9 cellular contexts compared by ENCODE assay signal in the genomic region with DNA sequence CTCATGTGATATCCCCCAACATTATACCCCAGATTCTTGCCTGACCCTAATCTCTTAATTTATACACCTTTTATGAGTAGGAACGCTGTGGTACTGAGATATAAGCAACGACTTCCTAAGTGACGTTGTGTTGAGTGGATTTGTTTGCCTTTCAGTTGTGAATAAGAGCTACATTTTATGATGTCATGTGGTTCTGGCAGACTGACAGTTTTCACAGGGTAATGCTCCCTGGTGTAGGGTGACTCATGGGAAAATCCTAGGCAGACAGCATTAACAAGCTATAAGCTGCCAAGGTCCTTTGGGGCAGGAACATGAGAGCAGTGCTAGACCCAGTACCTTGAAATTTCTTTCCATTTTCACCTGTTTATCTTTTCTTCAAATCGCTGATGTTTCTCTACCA. TPM values are rescaled to one million over a fixed set of nuclear protein-coding genes. Genes with fewer than 3 reads are reported as not detected.
A peak's percentile ranks its signal among the peaks of the same experiment; 100 is the strongest.
DNase-seq lines count a peak whose midpoint lies in the region; ATAC-seq, FAIRE-seq and TF ChIP-seq lines count a peak whose summit lies in the region.
"Had no signal": no experiment of that assay in that cellular context is flagged by ENCODE, and none has a peak within 500 bp of the region (broad histone marks: within the 10 kb centered on the region; RNA-seq: fewer than 3 reads in every experiment).

No MANE protein-coding gene starts in this region.

- TF ChIP-seq POLR2A in K562 (conservative IDR thresholded peaks at IDR 0.05) (no peak), spleen (IDR thresholded peaks at IDR 0.05) (no peak)

- H3K36me3 ChIP-seq in K562 (ENCODE audit: control insufficient read depth, insufficient read depth, low read length) (no peaks in the 10 kb centered on the region), neural progenitor cell (no peaks in the 10 kb centered on the region), spleen (no peaks in the 10 kb centered on the region)

- intact Hi-C loops in K562 (cut with micrococcal nuclease) (no loop called here), natural killer cell (cut with micrococcal nuclease) (no loop called here), spleen (cut with DNase I; ENCODE audit: low total_unique reads) (no loop called here)

- no peak overlapping the region for H3K4me3 Mint-ChIP-seq in activated naive CD4-positive, alpha-beta T cell treated with anti-CD3 and anti-CD28 coated beads, Interleukin-2, amount 10 ng/mL, durations not matched to agents 7 days and 5 days
- H3K4me3 Mint-ChIP-seq in natural killer cell (no peak overlapping the region), neural progenitor cell (no peak overlapping the region)

- H3K36me3 Mint-ChIP-seq in activated naive CD4-positive, alpha-beta T cell treated with anti-CD3 and anti-CD28 coated beads, Interleukin-2, amount 10 ng/mL, durations not matched to agents 7 days and 5 days = peaks cover 14% of the 10 kb centered on the region
- H3K36me3 Mint-ChIP-seq in natural killer cell (no peaks in the 10 kb centered on the region), neural progenitor cell (peaks cover 3% of the 10 kb centered on the region)

- TF ChIP-seq CTCF in K562 (IDR thresholded peaks at IDR 0.05 in 2 of 3, conservative IDR thresholded peaks at IDR 0.05 in 1 of 3; ENCODE audit: insufficient read depth in 2 of 3, low read depth in 1 of 3, low read length in 3 of 3) (no peak), natural killer cell (IDR thresholded peaks at IDR 0.05) (no peak), neural progenitor cell (IDR thresholded peaks at IDR 0.05) (no peak), spleen (IDR thresholded peaks at IDR 0.05 in 8 of 11, conservative IDR thresholded peaks at IDR 0.05 in 3 of 11) (no peak)

- peaks cover 12% of the 10 kb centered on the region for H3F3A ChIP-seq in neural progenitor cell (ENCODE audit: low read depth)

- no peaks in the 10 kb centered on the region for H3K79me2 ChIP-seq in K562 (ENCODE audit: control insufficient read depth, insufficient read depth, low read length)
- no peaks in the 10 kb centered on the region for H3K79me2 ChIP-seq in neural progenitor cell (ENCODE audit: low read depth)

- ATAC-seq in K562 = peak; percentile 69
- peak in 2 of 3 donors; percentile 37 to 38 for ATAC-seq in natural killer cell
- no peak for ATAC-seq in GM21737 (IDR thresholded peaks at IDR 0.05; ENCODE audit: unreplicated experiment)

- no peak overlapping the region for H3K27ac Mint-ChIP-seq in activated naive CD4-positive, alpha-beta T cell treated with anti-CD3 and anti-CD28 coated beads, Interleukin-2, amount 10 ng/mL, durations not matched to agents 7 days and 5 days
- H3K27ac Mint-ChIP-seq in natural killer cell (no peak overlapping the region), neural progenitor cell (no peak overlapping the region)

- H3K4me3 ChIP-seq in K562 (no peak overlapping the region), neural progenitor cell (no peak overlapping the region), spleen (no peak overlapping the region)
- H3K4me3 ChIP-seq: skin epidermis had no signal

- WGBS in K562 (ENCODE audit: insufficient coverage, low coverage, missing lambda C conversion rate) = 3% methylated on average over 4 of the region's 4 CpGs
- WGBS in spleen, 5 donors = 31 to 39% (median 32%) methylated on average over 4 of the region's 4 CpGs

- in situ Hi-C loops in K562 (cut with MboI) = no loop called here

- H4K20me1 ChIP-seq in K562 (replicated peaks; ENCODE audit: control insufficient read depth, insufficient read depth, low read length) (no peaks in the 10 kb centered on the region), neural progenitor cell (ENCODE audit: low read depth) (no peaks in the 10 kb centered on the region)

- H3K4me2 ChIP-seq in K562 (ENCODE audit: insufficient read depth, low read length) (no peak overlapping the region), neural progenitor cell (no peak overlapping the region)

- FAIRE-seq in K562 (lab: Jason Lieb, UNC) = no peak

- H3K27ac ChIP-seq in K562 (ENCODE audit: extremely low read depth, low read depth, low read length) (no peak overlapping the region), neural progenitor cell (no peak overlapping the region), spleen (no peak overlapping the region)
- H3K27ac ChIP-seq: skin epidermis had no signal

- H3K27me3 ChIP-seq in K562 (ENCODE audit: control insufficient read depth in 2 of 2, insufficient read depth in 2 of 2, low read length in 2 of 2) (no peaks in the 10 kb centered on the region), neural progenitor cell (no peaks in the 10 kb centered on the region), spleen (replicated peaks in 1 of 7) (no peaks in the 10 kb centered on the region)

- H3K4me1 Mint-ChIP-seq in activated naive CD4-positive, alpha-beta T cell treated with anti-CD3 and anti-CD28 coated beads, Interleukin-2, amount 10 ng/mL, durations not matched to agents 7 days and 5 days = peaks cover 12% of the 10 kb centered on the region
- H3K4me1 Mint-ChIP-seq in natural killer cell (no peaks in the 10 kb centered on the region), neural progenitor cell (peaks cover 12% of the 10 kb centered on the region)

- H3K9me1 ChIP-seq in K562 (ENCODE audit: control insufficient read depth, insufficient read depth, low read length) = no peaks in the 10 kb centered on the region

- no peak overlapping the region for H2AFZ ChIP-seq in K562 (ENCODE audit: low read depth, low read length)
- no peak overlapping the region for H2AFZ ChIP-seq in neural progenitor cell (replicated peaks)

- CTCF ChIA-PET in activated naive CD4-positive, alpha-beta T cell treated with anti-CD3 and anti-CD28 coated beads, Interleukin-2, amount 10 ng/mL, durations not matched to agents 7 days and 5 days (lab: Charles Lee) = interaction anchor here (1.6 kb wide), 1 partner anchor 14 kb away, joined by 8 read pairs; no protein-coding TSS in a partner anchor
- CTCF ChIA-PET in K562 (lab: Yijun Ruan, JAX; ENCODE audit: low intra/inter-chr PET ratio) = no interaction called here

- POLR2A ChIA-PET in K562 (lab: Yijun Ruan, JAX) = interaction anchor here (0.5 to 0.7 kb wide), 2 partner anchors 9 to 385 kb away, joined by 3 read pairs; no protein-coding TSS in a partner anchor

- H3K9me3 Mint-ChIP-seq in activated naive CD4-positive, alpha-beta T cell treated with anti-CD3 and anti-CD28 coated beads, Interleukin-2, amount 10 ng/mL, durations not matched to agents 7 days and 5 days = no peaks in the 10 kb centered on the region
- no peaks in the 10 kb centered on the region for H3K9me3 Mint-ChIP-seq in natural killer cell
- H3K9me3 Mint-ChIP-seq in neural progenitor cell = no peaks in the 10 kb centered on the region

- no TSS peak for BruUV-seq in K562 (replicated peaks; lab: Mats Ljungman, UMichigan)

- DNase-seq in activated naive CD4-positive, alpha-beta T cell treated with Interleukin-2 at 50 U/mL for 16 hours = peak; percentile 13
- no peak for DNase-seq in activated naive CD4-positive, alpha-beta T cell treated with anti-CD3 and anti-CD28 coated beads, Interleukin-2, amount 10 ng/mL, durations not matched to agents 7 days and 5 days
- DNase-seq in NCI-H1436 (lab: John Stamatoyannopoulos, UW) (peak; percentile 80), K562 (ENCODE audit: extremely low read depth in 1 of 4, low spot score in 3 of 4) (peak; percentile 9 to 28 (median 12)), natural killer cell (no peak), neural progenitor cell (ENCODE audit: low spot score) (no peak), spleen (no peak)

- no peaks in the 10 kb centered on the region for H3K9me3 ChIP-seq in K562 (replicated peaks; ENCODE audit: control insufficient read depth, insufficient read depth, low read depth, low read length)
- no peaks in the 10 kb centered on the region for H3K9me3 ChIP-seq in neural progenitor cell (ENCODE audit: low read depth)
- H3K9me3 ChIP-seq in spleen = no peaks in the 10 kb centered on the region

- H3K27me3 Mint-ChIP-seq in activated naive CD4-positive, alpha-beta T cell treated with anti-CD3 and anti-CD28 coated beads, Interleukin-2, amount 10 ng/mL, durations not matched to agents 7 days and 5 days = no peaks in the 10 kb centered on the region
- H3K27me3 Mint-ChIP-seq in natural killer cell (ENCODE audit: low read depth in 2 of 2) (peaks cover 4 to 20% of the 10 kb centered on the region in 2 donors), neural progenitor cell (ENCODE audit: insufficient read depth, low read depth) (no peaks in the 10 kb centered on the region)

- H3K4me1 ChIP-seq in K562 (replicated peaks in 1 of 2; ENCODE audit: control insufficient read depth in 2 of 2, insufficient read depth in 2 of 2, low read length in 2 of 2) (no peaks in the 10 kb centered on the region), neural progenitor cell (peaks cover 20% of the 10 kb centered on the region), spleen (peaks cover 0 to 11% (median 3%) of the 10 kb centered on the region in 6 donors)

- TF ChIP-seq RAD21 in K562 (CRISPR knock-in tag; conservative IDR thresholded peaks at IDR 0.05 in 1 of 2, IDR thresholded peaks at IDR 0.05 in 1 of 2) = no peak

- no peak overlapping the region for H3K9ac ChIP-seq in K562 (ENCODE audit: insufficient read depth in 1 of 2, low read depth in 2 of 2, low read length in 2 of 2)
- H3K9ac ChIP-seq in neural progenitor cell = no peak overlapping the region

- TF ChIP-seq EP300 in K562 (IDR thresholded peaks at IDR 0.05; ENCODE audit: low read length) = no peak

RNA-seq across cellular contexts. Expression of a gene that starts 11.2 kb away (rescaled TPM):
- total RNA-seq in K562 (2011; cell fraction: chromatin; rRNA removed; ENCODE audit: low replicate concordance) = 4.7 and 8.2 TPM in 2 replicates
- total RNA-seq in K562 (2011; cell fraction: nucleolus; rRNA removed) = 2.6 and 3.2 TPM in 2 replicates
- total RNA-seq in K562 (2011; cell fraction: nucleoplasm; rRNA removed) = 7.0 and 11.3 TPM in 2 replicates
- total RNA-seq in K562 (2014; rRNA removed) (2.8 and 3.2 TPM in 2 replicates), K562 (2014; rRNA removed; fragmentation: Illumina TruSeq; extraction: Trizol) (5.0 and 5.2 TPM in 2 replicates), K562 (2015; rRNA removed; fragmentation: Illumina TruSeq; extraction: Trizol) (3.2 and 3.6 TPM in 2 replicates), K562 (2021) (3.4 and 4.0 TPM in 2 replicates), natural killer cell (under 1 TPM in 2 of 3 donors, not detected in 1; 0.42 to 0.90 TPM), neural progenitor cell (ENCODE audit: low replicate concordance) (2.4 and 4.9 TPM in 2 replicates), spleen (1 to 10 TPM in 5 of 7 donors, under 1 TPM in 2; 0.74 to 3.9 (median 1.5) TPM)
- polyA plus RNA-seq in K562 (2011; rRNA removed) (2.4 and 6.1 TPM in 2 replicates), K562 (2014; fragmentation: Illumina TruSeq; extraction: Trizol) (3.3 and 3.8 TPM in 2 replicates), K562 (2014; fragmentation: Nextera tagmentation; extraction: Ambion mirVana) (1 to 10 TPM; 5.5 to 5.6 TPM), K562 (2014; rRNA removed) (3.4 and 3.5 TPM in 2 replicates), spleen (under 1 TPM; 0.26 to 0.55 (median 0.33) TPM)
- polyA plus RNA-seq in K562 (2011; cell fraction: cytosol; rRNA removed) = 1.9 and 2.1 TPM in 2 replicates
- 4.3 and 5.4 TPM in 2 replicates for polyA plus RNA-seq in K562 (2011; cell fraction: nucleus; rRNA removed)
- polyA plus RNA-seq in K562 (2012) = 2.5 and 3.7 TPM in 2 replicates
- polyA minus RNA-seq in K562 (2011; rRNA and poly(A)+ RNA removed) = 2.2 and 4.9 TPM in 2 replicates
- polyA minus RNA-seq in K562 (2011; cell fraction: cytosol; rRNA and poly(A)+ RNA removed) = 2.3 TPM in 1 of 2 replicates, not detected in the other
- 2.2 and 3.2 TPM in 2 replicates for polyA minus RNA-seq in K562 (2011; cell fraction: nucleus; rRNA and poly(A)+ RNA removed)

RNA-seq across cellular contexts. Expression of a gene that starts 35.7 kb away (rescaled TPM):
- total RNA-seq in K562 (2011; cell fraction: chromatin; rRNA removed; ENCODE audit: low replicate concordance) = not detected in 2 replicates
- total RNA-seq in K562 (2011; cell fraction: nucleolus; rRNA removed) = not detected in 2 replicates
- total RNA-seq in K562 (2011; cell fraction: nucleoplasm; rRNA removed) = not detected in 2 replicates
- total RNA-seq in K562 (2014; rRNA removed) = not detected in 2 replicates
- total RNA-seq in K562 (2014; rRNA removed; fragmentation: Illumina TruSeq; extraction: Trizol) = not detected in 2 replicates
- total RNA-seq in K562 (2015; rRNA removed; fragmentation: Illumina TruSeq; extraction: Trizol) = not detected in 2 replicates
- total RNA-seq in K562 (2021) = 0.04 TPM in 1 of 2 replicates, not detected in the other
- polyA plus RNA-seq in K562 (2011; rRNA removed) = not detected in 2 replicates
- not detected in 2 replicates for polyA plus RNA-seq in K562 (2011; cell fraction: cytosol; rRNA removed)
- not detected in 2 replicates for polyA plus RNA-seq in K562 (2011; cell fraction: nucleus; rRNA removed)
- polyA plus RNA-seq in K562 (2012) = 0.17 and 0.21 TPM in 2 replicates
- polyA plus RNA-seq in K562 (2014; fragmentation: Illumina TruSeq; extraction: Trizol) = not detected in 2 replicates
- under 1 TPM in 1 of 2 experiments, not detected in 1; 0.10 TPM for polyA plus RNA-seq in K562 (2014; fragmentation: Nextera tagmentation; extraction: Ambion mirVana)
- polyA plus RNA-seq in K562 (2014; rRNA removed) = not detected in 2 replicates
- not detected in 2 replicates for polyA minus RNA-seq in K562 (2011; rRNA and poly(A)+ RNA removed)
- not detected in 2 replicates for polyA minus RNA-seq in K562 (2011; cell fraction: cytosol; rRNA and poly(A)+ RNA removed)
- not detected in 2 replicates for polyA minus RNA-seq in K562 (2011; cell fraction: nucleus; rRNA and poly(A)+ RNA removed)
- total RNA-seq in natural killer cell = 1 to 10 TPM in 2 of 3 donors, under 1 TPM in 1; 0.59 to 3.0 (median 1.1) TPM
- total RNA-seq in neural progenitor cell (ENCODE audit: low replicate concordance) = not detected in 2 replicates
- 10 to 100 TPM in 3 of 7 donors, 1 to 10 TPM in 4; 6.7 to 18.9 (median 8.9) TPM for total RNA-seq in spleen
- 10 to 100 TPM in 1 of 3 donors, 1 to 10 TPM in 2; 2.7 to 20.9 (median 3.7) TPM for polyA plus RNA-seq in spleen

Comparison
In these comparisons a context has a peak if more than half of its experiments do, and no peak if none do; other contexts are left out.
1. DNase-seq: peak in activated naive CD4-positive, alpha-beta T cell treated with Interleukin-2 at 50 U/mL for 16 hours (single experiment), NCI-H1436 (single experiment) and K562 (4 of 4); none in activated naive CD4-positive, alpha-beta T cell treated with anti-CD3 and anti-CD28 coated beads, Interleukin-2, amount 10 ng/mL, durations not matched to agents 7 days and 5 days (single experiment), natural killer cell (single experiment), neural progenitor cell (single experiment) and spleen (single experiment).